Comparison of ENCODE assay signal across 35 cellular contexts in the genomic region with DNA sequence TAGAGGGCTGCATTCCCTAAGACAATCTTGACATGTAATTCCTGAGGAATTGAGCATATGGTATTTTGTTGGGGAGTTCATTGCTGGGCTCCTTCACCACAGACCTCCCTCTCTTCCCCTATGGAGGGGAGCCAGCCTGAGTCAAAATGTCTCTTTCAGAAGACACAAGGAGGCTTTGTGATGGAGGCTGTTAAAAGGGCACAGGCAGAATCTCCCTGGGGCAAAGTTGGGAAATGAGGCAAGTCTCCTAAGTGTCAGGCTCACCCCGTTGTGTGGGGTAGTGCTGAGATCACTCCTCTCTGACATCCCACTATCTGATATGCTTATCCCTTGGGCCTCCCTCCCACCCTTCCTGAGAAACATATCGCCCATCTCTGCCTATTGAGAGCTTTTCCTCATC. TPM values are rescaled to one million over a fixed set of nuclear protein-coding genes. Genes with fewer than 3 reads are reported as not detected.
DNase-seq lines count a peak whose midpoint lies in the region; ATAC-seq, FAIRE-seq and TF ChIP-seq lines count a peak whose summit lies in the region.
"Had no signal": no experiment of that assay in that cellular context is flagged by ENCODE, and none has a peak within 500 bp of the region (broad histone marks: within the 10 kb centered on the region; RNA-seq: fewer than 3 reads in every experiment).

No MANE protein-coding gene starts in this region.

- peaks cover 6% of the 10 kb centered on the region; the same call in 1 of the 2 replicates for H3F3A ChIP-seq in GM23248 (ENCODE audit: insufficient read depth)

- CTCF ChIA-PET in K562 (lab: Yijun Ruan, JAX; ENCODE audit: low intra/inter-chr PET ratio), result no interaction called here

- TF ChIP-seq POLR2A in K562 (conservative IDR thresholded peaks at IDR 0.05) (no peak), Peyer's patch (IDR thresholded peaks at IDR 0.05) (no peak)

- no peaks in the 10 kb centered on the region for H3K9me3 ChIP-seq in GM23248 (ENCODE audit: low read depth)
- no peaks in the 10 kb centered on the region for H3K9me3 ChIP-seq in K562 (replicated peaks; ENCODE audit: control insufficient read depth, insufficient read depth, low read depth, low read length)
- no peaks in the 10 kb centered on the region for H3K9me3 ChIP-seq in Peyer's patch
- H3K9me3 ChIP-seq: ovary, right lobe of liver had no signal

- H2AFZ ChIP-seq in GM23248 (no peak overlapping the region), K562 (ENCODE audit: low read depth, low read length) (peak overlapping the region; percentile 36; the same call in 1 of the 2 replicates)

- intact Hi-C loops in K562 (cut with micrococcal nuclease), result no loop called here

- H3K4me3 ChIP-seq in GM23248 (no peak overlapping the region), K562 (no peak overlapping the region), Peyer's patch (no peak overlapping the region)
- H3K4me3 ChIP-seq: ovary, right lobe of liver had no signal

- H3K4me2 ChIP-seq in GM23248 (ENCODE audit: unreplicated experiment), result no peak overlapping the region
- H3K4me2 ChIP-seq in K562 (ENCODE audit: insufficient read depth, low read length), result no peak overlapping the region

- no peaks in the 10 kb centered on the region for H3K9me1 ChIP-seq in K562 (ENCODE audit: control insufficient read depth, insufficient read depth, low read length)

- H3K9me2 ChIP-seq in GM23248 (ENCODE audit: insufficient read depth), result no peaks in the 10 kb centered on the region

- WGBS in GM23248 (ENCODE audit: low coverage in 1 of 2, low lambda C conversion rate in 2 of 2, missing lambda C conversion rate in 2 of 2), 2 experiments, result 45 to 55% methylated on average over 2 of the region's 2 CpGs
- 0% methylated on average over 2 of the region's 2 CpGs for WGBS in K562 (ENCODE audit: insufficient coverage, low coverage, missing lambda C conversion rate)

- H3K79me2 ChIP-seq in GM23248 (ENCODE audit: insufficient read depth) (no peaks in the 10 kb centered on the region), K562 (ENCODE audit: control insufficient read depth, insufficient read depth, low read length) (no peaks in the 10 kb centered on the region)

- H4K20me1 ChIP-seq in GM23248 (ENCODE audit: insufficient read depth), result no peaks in the 10 kb centered on the region
- no peaks in the 10 kb centered on the region for H4K20me1 ChIP-seq in K562 (replicated peaks; ENCODE audit: control insufficient read depth, insufficient read depth, low read length)

- TF ChIP-seq EP300 in K562 (IDR thresholded peaks at IDR 0.05; ENCODE audit: low read length), result no peak

- H3K36me3 ChIP-seq in GM23248 (ENCODE audit: low read depth), result no peaks in the 10 kb centered on the region
- H3K36me3 ChIP-seq in K562 (ENCODE audit: control insufficient read depth, insufficient read depth, low read length), result no peaks in the 10 kb centered on the region
- H3K36me3 ChIP-seq in Peyer's patch, result no peaks in the 10 kb centered on the region
- H3K36me3 ChIP-seq: ovary, right lobe of liver had no signal

- POLR2A ChIA-PET in K562 (lab: Yijun Ruan, JAX), result interaction anchor here (0.6 to 1.4 kb wide), 6 partner anchors 8 to 218 kb away, joined by 3 to 5 read pairs (median 4); a partner anchor contains a TSS

- peaks cover 33% of the 10 kb centered on the region for H3K27me3 ChIP-seq in GM23248 (replicated peaks; ENCODE audit: insufficient read depth)
- H3K27me3 ChIP-seq in K562 (ENCODE audit: control insufficient read depth in 2 of 2, insufficient read depth in 2 of 2, low read length in 2 of 2), result peaks cover 18 to 30% of the 10 kb centered on the region in 2 experiments
- H3K27me3 ChIP-seq in Peyer's patch, result peaks cover 0 to 9% of the 10 kb centered on the region in 2 donors
- H3K27me3 ChIP-seq: ovary, right lobe of liver had no signal

- no peak for FAIRE-seq in K562 (lab: Jason Lieb, UNC)
- FAIRE-seq: GM18507, HepG2, urothelium cell line had no signal

- ATAC-seq in K562 (peak; percentile 17; the same call in 1 of the 3 replicates), HG02678 (IDR thresholded peaks at IDR 0.05; ENCODE audit: unreplicated experiment) (no peak)
- ATAC-seq: activated T-cell treated with anti-CD3 and anti-CD28 coated beads, Interleukin-2, amount 50 U/mL, for 72 hours; HepG2; left colon; right lobe of liver; WTC11 had no signal

- no peak for TF ChIP-seq RAD21 in K562 (CRISPR knock-in tag; conservative IDR thresholded peaks at IDR 0.05 in 1 of 2, IDR thresholded peaks at IDR 0.05 in 1 of 2)

- in situ Hi-C loops in GM23248 (cut with MboI) (no loop called here), K562 (cut with MboI) (no loop called here)

- DNase-seq in GM23248 (peak; percentile 10), K562 (ENCODE audit: extremely low read depth in 1 of 4, low spot score in 3 of 4) (no peak), left kidney (ENCODE audit: low read depth, low spot score) (peak; percentile 5), putamen (ENCODE audit: low spot score) (peak; percentile 12), Peyer's patch (no peak), NCI-H2029 treated with DMSO at 0.1 percent for 48 hours (lab: John Stamatoyannopoulos, UW) (no peak), GM20000 (ENCODE audit: low spot score) (no peak)
- DNase-seq: activated CD4-positive, alpha-beta T cell treated with anti-CD3 and anti-CD28 coated beads, Interleukin-2, amount 50 U/mL, for 1 hour; activated naive CD4-positive, alpha-beta T cell treated with Interleukin-2 at 50 U/mL for 16 hours; activated T-cell treated with anti-CD3 and anti-CD28 coated beads, Interleukin-2, amount 50 U/mL, for 72 hours; Calu3; DMS79 treated with DMSO at 0.1 percent for 48 hours; effector CD4-positive, alpha-beta T cell; HFFc6; left colon; naive B cell; NCI-H1092; NCI-H1930; NCI-H526 treated with DMSO at 0.1 percent for 48 hours; ovary; right lobe of liver; SIG-M5; stimulated activated CD4-positive, alpha-beta T cell treated with anti-CD3 and anti-CD28 coated beads, Interleukin-15, amount 100 ng/mL, for 24 hours; stimulated activated naive CD4-positive, alpha-beta T cell; SW 1271; T-helper 9 cell had no signal

- BruUV-seq in K562 (replicated peaks; lab: Mats Ljungman, UMichigan), result no TSS peak

- no peak overlapping the region for H3K9ac ChIP-seq in GM23248
- H3K9ac ChIP-seq in K562 (ENCODE audit: insufficient read depth in 1 of 2, low read depth in 2 of 2, low read length in 2 of 2), result no peak overlapping the region

- no peak for TF ChIP-seq CTCF in K562 (IDR thresholded peaks at IDR 0.05 in 2 of 3, conservative IDR thresholded peaks at IDR 0.05 in 1 of 3; ENCODE audit: insufficient read depth in 2 of 3, low read depth in 1 of 3, low read length in 3 of 3)
- no peak for TF ChIP-seq CTCF in Peyer's patch (IDR thresholded peaks at IDR 0.05)
- TF ChIP-seq CTCF in GM20000 (IDR thresholded peaks at IDR 0.05; ENCODE audit: extremely low read depth, missing control alignments), result no peak

- H3K4me1 ChIP-seq in GM23248 (ENCODE audit: insufficient read depth), result no peaks in the 10 kb centered on the region
- peaks cover 10 to 17% of the 10 kb centered on the region in 2 experiments; a peak in 4 of 5 replicates for H3K4me1 ChIP-seq in K562 (replicated peaks in 1 of 2; ENCODE audit: control insufficient read depth in 2 of 2, insufficient read depth in 2 of 2, low read length in 2 of 2)
- H3K4me1 ChIP-seq in Peyer's patch, result peaks cover 0 to 9% (median 0%) of the 10 kb centered on the region in 4 donors

- no peak overlapping the region for H3K27ac ChIP-seq in GM23248
- H3K27ac ChIP-seq in K562 (ENCODE audit: extremely low read depth, low read depth, low read length), result no peak overlapping the region
- no peak overlapping the region for H3K27ac ChIP-seq in Peyer's patch
- H3K27ac ChIP-seq: C4-2B, epithelial cell of prostate, ovary, right lobe of liver had no signal

RNA-seq across cellular contexts. Expression of a gene that starts 30.6 kb away (rescaled TPM):
- not detected in 2 replicates for total RNA-seq in GM23248 (2014; rRNA removed; shearing (Covaris generic))
- polyA plus RNA-seq in GM23248 (2016; fragmentation: Nextera tagmentation; extraction: Ambion mirVana), result not detected in 2 replicates
- total RNA-seq in K562 (2011; cell fraction: chromatin; rRNA removed; ENCODE audit: low replicate concordance), result 0.37 TPM in 2 replicates
- 0.50 and 0.66 TPM in 2 replicates for total RNA-seq in K562 (2011; cell fraction: nucleolus; rRNA removed)
- 0.44 and 0.76 TPM in 2 replicates for total RNA-seq in K562 (2011; cell fraction: nucleoplasm; rRNA removed)
- total RNA-seq in K562 (2014; rRNA removed), result not detected in 2 replicates
- not detected in 2 replicates for total RNA-seq in K562 (2014; rRNA removed; fragmentation: Illumina TruSeq; extraction: Trizol)
- not detected in 2 replicates for total RNA-seq in K562 (2015; rRNA removed; fragmentation: Illumina TruSeq; extraction: Trizol)
- total RNA-seq in K562 (2021), result not detected in 2 replicates
- 0.08 and 0.42 TPM in 2 replicates for polyA plus RNA-seq in K562 (2011; rRNA removed)
- polyA plus RNA-seq in K562 (2011; cell fraction: cytosol; rRNA removed), result 0.42 and 0.47 TPM in 2 replicates
- 0.11 and 0.14 TPM in 2 replicates for polyA plus RNA-seq in K562 (2011; cell fraction: nucleus; rRNA removed)
- 0.06 and 0.10 TPM in 2 replicates for polyA plus RNA-seq in K562 (2012)
- 0.09 and 0.10 TPM in 2 replicates for polyA plus RNA-seq in K562 (2014; fragmentation: Illumina TruSeq; extraction: Trizol)
- not detected for polyA plus RNA-seq in K562 (2014; fragmentation: Nextera tagmentation; extraction: Ambion mirVana)
- polyA plus RNA-seq in K562 (2014; rRNA removed), result 0.05 and 0.12 TPM in 2 replicates
- 0.09 TPM in 1 of 2 replicates, not detected in the other for polyA minus RNA-seq in K562 (2011; rRNA and poly(A)+ RNA removed)
- polyA minus RNA-seq in K562 (2011; cell fraction: cytosol; rRNA and poly(A)+ RNA removed), result not detected in 2 replicates
- polyA minus RNA-seq in K562 (2011; cell fraction: nucleus; rRNA and poly(A)+ RNA removed), result not detected in 2 replicates
- total RNA-seq in Peyer's patch, result not detected
- total RNA-seq: HFFc6, LHCN-M2, temporal lobe had no signal

RNA-seq across cellular contexts. Expression of a gene that starts 30.7 kb away (rescaled TPM):
- 29.1 and 30.5 TPM in 2 replicates for total RNA-seq in GM23248 (2014; rRNA removed; shearing (Covaris generic))
- 32.5 and 36.5 TPM in 2 replicates for polyA plus RNA-seq in GM23248 (2016; fragmentation: Nextera tagmentation; extraction: Ambion mirVana)
- 54.9 and 94.0 TPM in 2 replicates for total RNA-seq in K562 (2011; cell fraction: chromatin; rRNA removed; ENCODE audit: low replicate concordance)
- 43.7 and 49.0 TPM in 2 replicates for total RNA-seq in K562 (2011; cell fraction: nucleolus; rRNA removed)
- total RNA-seq in K562 (2011; cell fraction: nucleoplasm; rRNA removed), result 44.3 and 54.0 TPM in 2 replicates
- total RNA-seq in K562 (2014; rRNA removed), result 34.5 and 44.1 TPM in 2 replicates
- 65.5 and 70.7 TPM in 2 replicates for total RNA-seq in K562 (2014; rRNA removed; fragmentation: Illumina TruSeq; extraction: Trizol)
- 54.8 and 58.4 TPM in 2 replicates for total RNA-seq in K562 (2015; rRNA removed; fragmentation: Illumina TruSeq; extraction: Trizol)
- total RNA-seq in K562 (2021), result 53.0 and 63.2 TPM in 2 replicates
- polyA plus RNA-seq in K562 (2011; rRNA removed), result 88.2 and 103 TPM in 2 replicates
- polyA plus RNA-seq in K562 (2011; cell fraction: cytosol; rRNA removed), result 37.5 and 60.2 TPM in 2 replicates
- polyA plus RNA-seq in K562 (2011; cell fraction: nucleus; rRNA removed), result 72.5 and 118 TPM in 2 replicates
- polyA plus RNA-seq in K562 (2012), result 35.6 and 40.4 TPM in 2 replicates
- 64.9 and 77.9 TPM in 2 replicates for polyA plus RNA-seq in K562 (2014; fragmentation: Illumina TruSeq; extraction: Trizol)
- 100 to 1,000 TPM; 123 to 157 TPM for polyA plus RNA-seq in K562 (2014; fragmentation: Nextera tagmentation; extraction: Ambion mirVana)
- 56.1 and 58.0 TPM in 2 replicates for polyA plus RNA-seq in K562 (2014; rRNA removed)
- polyA minus RNA-seq in K562 (2011; rRNA and poly(A)+ RNA removed), result 62.2 and 66.4 TPM in 2 replicates
- polyA minus RNA-seq in K562 (2011; cell fraction: cytosol; rRNA and poly(A)+ RNA removed), result 18.3 and 26.3 TPM in 2 replicates
- 49.7 and 57.3 TPM in 2 replicates for polyA minus RNA-seq in K562 (2011; cell fraction: nucleus; rRNA and poly(A)+ RNA removed)
- total RNA-seq in Peyer's patch, result 10 to 100 TPM in 3 of 4 donors, 1 to 10 TPM in 1; 9.3 to 24.8 (median 10.6) TPM

Comparison
In these comparisons a context has a peak if more than half of its experiments do, and no peak if none do; other contexts are left out.
1. DNase-seq: peak in GM23248 (single experiment), left kidney (single experiment) and putamen (single experiment); none in K562 (0 of 4), Peyer's patch (0 of 3), NCI-H2029 treated with DMSO at 0.1 percent for 48 hours (single experiment) and GM20000 (single experiment).